35 cellular contexts compared by ENCODE assay signal in the genomic region with DNA sequence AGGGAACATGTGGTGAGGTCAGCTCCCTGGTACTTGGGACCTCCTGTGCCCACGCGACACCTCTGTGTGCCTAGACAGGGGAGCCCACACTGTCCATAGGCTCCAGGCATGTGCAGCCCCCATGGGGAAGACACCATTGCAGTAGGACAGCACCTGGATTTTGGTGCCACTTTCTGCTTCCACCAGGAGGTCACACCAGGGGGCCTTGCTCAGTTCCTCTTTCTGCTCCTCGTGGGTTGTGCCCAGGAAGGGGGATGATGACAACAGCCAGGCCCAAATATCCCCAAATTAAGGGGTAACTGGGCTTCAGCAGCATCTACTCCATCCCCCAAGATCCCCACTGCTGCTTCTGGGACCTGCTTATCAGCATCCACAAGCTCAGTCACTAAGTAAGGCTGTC.
"Had no signal": no experiment of that assay in that cellular context is flagged by ENCODE, and none has a peak within 500 bp of the region (broad histone marks: within the 10 kb centered on the region; RNA-seq: fewer than 3 reads in every experiment).

No MANE protein-coding gene starts in this region.

- H3K9me3 Mint-ChIP-seq: activated B cell treated with CpG ODN at 0.5 μM for 24 hours; activated CD4-positive, alpha-beta memory T cell treated with anti-CD3 and anti-CD28 coated beads for 36 hours; activated CD4-positive, alpha-beta T cell treated with anti-CD3 and anti-CD28 coated beads, Interleukin-2, amount 10 ng/mL, durations not matched to agents 24 days and 14 days; activated CD8-positive, alpha-beta T cell treated with anti-CD3 and anti-CD28 coated beads for 36 hours; activated naive CD4-positive, alpha-beta T cell treated with anti-CD3 and anti-CD28 coated beads for 36 hours; activated naive CD4-positive, alpha-beta T cell treated with anti-CD3 and anti-CD28 coated beads, Interleukin-2, amount 50 U/mL, for 72 hours; activated naive CD8-positive, alpha-beta T cell treated with anti-CD3 and anti-CD28 coated beads for 36 hours; activated T-cell treated with anti-CD3 and anti-CD28 coated beads, Interleukin-2, amount 50 U/mL, for 4 hours; activated T-cell treated with anti-CD3 and anti-CD28 coated beads, Interleukin-2, amount 50 U/mL, for 72 hours; activated T-helper 1 cell treated with anti-CD3 and anti-CD28 coated beads, Interleukin-12 subunit alpha, Interleukin-12 subunit beta, Interleukin-2, Interleukin-4 antibody, amounts not matched to agents 30 ng/mL and 10 ng/mL and 1 ng/mL, durations not matched to agents 14 hours and 24 hours and 36 hours; activated T-helper 17 cell treated with anti-CD3 and anti-CD28 coated beads, Interleukin-2, amount 50 U/mL, for 72 hours; T-helper 1 cell treated with Interleukin-12 subunit alpha and Interleukin-12 subunit beta and Interleukin-4 antibody, amounts not matched to agents 30 μg/mL and 1 μg/mL, for 36 hours; T-helper 2 cell treated with Interferon-gamma antibody and Interleukin-4, amounts not matched to agents 5 μg/mL and 100 μg/mL, for 36 hours had no signal

- H3K4me1 ChIP-seq: adrenal gland, body of pancreas, breast epithelium had no signal

- FAIRE-seq: astrocyte, TTC549 had no signal

- H3K36me3 Mint-ChIP-seq: activated CD4-positive, alpha-beta memory T cell treated with anti-CD3 and anti-CD28 coated beads for 36 hours; activated naive CD4-positive, alpha-beta T cell treated with anti-CD3 and anti-CD28 coated beads, Interleukin-2, amount 50 U/mL, for 72 hours; activated naive CD8-positive, alpha-beta T cell treated with anti-CD3 and anti-CD28 coated beads for 36 hours had no signal

- H3K27me3 Mint-ChIP-seq: activated CD4-positive, alpha-beta T cell treated with anti-CD3 and anti-CD28 coated beads, Interleukin-2, amount 10 ng/mL, durations not matched to agents 24 days and 14 days; activated naive CD8-positive, alpha-beta T cell treated with anti-CD3 and anti-CD28 coated beads for 36 hours had no signal

- H3K4me3 Mint-ChIP-seq: activated B cell treated with CpG ODN at 0.5 μM for 24 hours; activated CD4-positive, alpha-beta memory T cell treated with anti-CD3 and anti-CD28 coated beads for 36 hours; activated CD4-positive, alpha-beta T cell treated with anti-CD3 and anti-CD28 coated beads, Interleukin-2, amount 10 ng/mL, durations not matched to agents 24 days and 14 days; activated CD8-positive, alpha-beta T cell treated with anti-CD3 and anti-CD28 coated beads for 36 hours; activated naive CD4-positive, alpha-beta T cell treated with anti-CD3 and anti-CD28 coated beads for 36 hours; activated naive CD8-positive, alpha-beta T cell treated with anti-CD3 and anti-CD28 coated beads for 36 hours; activated T-cell treated with anti-CD3 and anti-CD28 coated beads, Interleukin-2, amount 50 U/mL, for 4 hours; activated T-cell treated with anti-CD3 and anti-CD28 coated beads, Interleukin-2, amount 50 U/mL, for 72 hours; activated T-helper 1 cell treated with anti-CD3 and anti-CD28 coated beads, Interleukin-12 subunit alpha, Interleukin-12 subunit beta, Interleukin-2, Interleukin-4 antibody, amounts not matched to agents 30 ng/mL and 10 ng/mL and 1 ng/mL, durations not matched to agents 14 hours and 24 hours and 36 hours; activated T-helper 17 cell treated with anti-CD3 and anti-CD28 coated beads, Interleukin-2, amount 50 U/mL, for 72 hours; T-helper 1 cell treated with Interleukin-12 subunit alpha and Interleukin-12 subunit beta and Interleukin-4 antibody, amounts not matched to agents 30 μg/mL and 1 μg/mL, for 36 hours; T-helper 2 cell treated with Interferon-gamma antibody and Interleukin-4, amounts not matched to agents 5 μg/mL and 100 μg/mL, for 36 hours had no signal

- H3K27ac Mint-ChIP-seq: activated B cell treated with CpG ODN at 0.5 μM for 24 hours; activated CD4-positive, alpha-beta memory T cell treated with anti-CD3 and anti-CD28 coated beads for 36 hours; activated CD4-positive, alpha-beta T cell treated with anti-CD3 and anti-CD28 coated beads, Interleukin-2, amount 10 ng/mL, durations not matched to agents 24 days and 14 days; activated CD8-positive, alpha-beta T cell treated with anti-CD3 and anti-CD28 coated beads for 36 hours; activated naive CD4-positive, alpha-beta T cell treated with anti-CD3 and anti-CD28 coated beads for 36 hours; activated naive CD4-positive, alpha-beta T cell treated with anti-CD3 and anti-CD28 coated beads, Interleukin-2, amount 50 U/mL, for 72 hours; activated naive CD8-positive, alpha-beta T cell treated with anti-CD3 and anti-CD28 coated beads for 36 hours; activated T-cell treated with anti-CD3 and anti-CD28 coated beads, Interleukin-2, amount 50 U/mL, for 72 hours; activated T-helper 1 cell treated with anti-CD3 and anti-CD28 coated beads, Interleukin-12 subunit alpha, Interleukin-12 subunit beta, Interleukin-2, Interleukin-4 antibody, amounts not matched to agents 30 ng/mL and 10 ng/mL and 1 ng/mL, durations not matched to agents 14 hours and 24 hours and 36 hours; activated T-helper 17 cell treated with anti-CD3 and anti-CD28 coated beads, Interleukin-2, amount 50 U/mL, for 72 hours; T-helper 1 cell treated with Interleukin-12 subunit alpha and Interleukin-12 subunit beta and Interleukin-4 antibody, amounts not matched to agents 30 μg/mL and 1 μg/mL, for 36 hours; T-helper 2 cell treated with Interferon-gamma antibody and Interleukin-4, amounts not matched to agents 5 μg/mL and 100 μg/mL, for 36 hours had no signal

- H3K27me3 ChIP-seq: adrenal gland, body of pancreas, brain microvascular endothelial cell, breast epithelium had no signal

- H3K9me3 ChIP-seq: adrenal gland, body of pancreas, breast epithelium had no signal

- DNase-seq: activated B cell treated with CpG ODN at 0.5 μM for 24 hours; activated CD4-positive, alpha-beta memory T cell treated with anti-CD3 and anti-CD28 coated beads for 36 hours; activated CD4-positive, alpha-beta T cell treated with anti-CD3 and anti-CD28 coated beads for 4 hours; activated CD4-positive, alpha-beta T cell treated with anti-CD3 and anti-CD28 coated beads, Interleukin-2, amount 10 ng/mL, durations not matched to agents 24 days and 14 days; activated CD4-positive, alpha-beta T cell treated with anti-CD3 and anti-CD28 coated beads, Interleukin-2, amount 50 U/mL, for 1 hour; activated CD4-positive, alpha-beta T cell treated with anti-CD3 and anti-CD28 coated beads, Interleukin-2, amount 50 U/mL, for 4 hours; activated CD4-positive, CD25-positive, alpha-beta regulatory T cell treated with anti-CD3 and anti-CD28 coated beads, Interleukin-2, amount 50 U/mL, for 72 hours; activated CD8-positive, alpha-beta memory T cell treated with anti-CD3 and anti-CD28 coated beads, Interleukin-2, amount 50 U/mL, for 48 hours; activated CD8-positive, alpha-beta T cell treated with anti-CD3 and anti-CD28 coated beads for 36 hours; activated effector memory CD4-positive, alpha-beta T cell treated with anti-CD3 and anti-CD28 coated beads, Interleukin-2, amount 50 U/mL, for 16 hours; activated gamma-delta T cell treated with Interleukin-2 at 50 U/mL for 16 hours; activated naive CD4-positive, alpha-beta T cell; activated naive CD4-positive, alpha-beta T cell treated with anti-CD3 and anti-CD28 coated beads for 36 hours; activated naive CD4-positive, alpha-beta T cell treated with anti-CD3 and anti-CD28 coated beads, Interleukin-2, amount 50 U/mL, for 16 hours; activated naive CD8-positive, alpha-beta T cell treated with anti-CD3 and anti-CD28 coated beads for 36 hours; activated T-cell treated with anti-CD3 and anti-CD28 coated beads, Interleukin-2, amount 50 U/mL, for 4 hours; activated T-cell treated with anti-CD3 and anti-CD28 coated beads, Interleukin-2, amount 50 U/mL, for 72 hours; adrenal gland; amniotic stem cell; aorta; body of pancreas; brain microvascular endothelial cell; central memory CD4-positive, alpha-beta T cell; T-helper 1 cell; T-helper 2 cell; T-helper 9 cell had no signal

- H3K4me1 Mint-ChIP-seq: activated B cell treated with CpG ODN at 0.5 μM for 24 hours; activated CD4-positive, alpha-beta T cell treated with anti-CD3 and anti-CD28 coated beads, Interleukin-2, amount 10 ng/mL, durations not matched to agents 24 days and 14 days; activated naive CD8-positive, alpha-beta T cell treated with anti-CD3 and anti-CD28 coated beads for 36 hours; activated T-helper 17 cell treated with anti-CD3 and anti-CD28 coated beads, Interleukin-2, amount 50 U/mL, for 72 hours had no signal

- ATAC-seq: activated CD8-positive, alpha-beta T cell treated with anti-CD3 and anti-CD28 coated beads for 36 hours; activated naive CD4-positive, alpha-beta T cell treated with anti-CD3 and anti-CD28 coated beads, Interleukin-2, amount 50 U/mL, for 72 hours; activated T-cell treated with anti-CD3 and anti-CD28 coated beads, Interleukin-2, amount 50 U/mL, for 4 hours; activated T-cell treated with anti-CD3 and anti-CD28 coated beads, Interleukin-2, amount 50 U/mL, for 72 hours; activated T-helper 17 cell treated with anti-CD3 and anti-CD28 coated beads, Interleukin-2, amount 50 U/mL, for 72 hours; body of pancreas had no signal

- H3K4me3 ChIP-seq: adrenal gland, body of pancreas, breast epithelium had no signal

- H3K36me3 ChIP-seq: adrenal gland, brain microvascular endothelial cell, breast epithelium had no signal

- H3K27ac ChIP-seq: brain microvascular endothelial cell, VCaP had no signal
